In the genomic region with DNA sequence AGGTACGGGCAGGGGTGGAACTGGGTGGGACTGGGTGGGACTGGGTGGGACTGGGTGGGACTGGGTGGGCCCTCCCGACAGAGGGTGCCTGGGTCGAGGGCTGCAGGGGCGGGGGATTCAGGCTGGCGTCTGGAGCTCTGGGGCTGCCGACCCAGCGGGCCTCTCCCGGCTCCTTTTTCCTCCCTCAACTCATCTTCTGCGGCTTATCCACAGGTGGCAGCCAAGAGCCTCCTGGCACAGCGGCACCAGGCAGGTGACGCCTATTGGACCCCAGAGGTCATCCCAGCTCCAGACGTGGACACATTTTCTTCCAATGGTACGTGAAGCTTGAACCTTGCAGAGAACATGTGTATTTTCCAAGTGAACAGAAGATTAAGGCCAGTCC, we compare ENCODE assay signal across 8 cellular contexts. TPM values are rescaled to one million over a fixed set of nuclear protein-coding genes. Genes with fewer than 3 reads are reported as not detected.
A peak's percentile ranks its signal among the peaks of the same experiment; 100 is the strongest.
DNase-seq lines count a peak whose midpoint lies in the region; ATAC-seq, FAIRE-seq and TF ChIP-seq lines count a peak whose summit lies in the region.

No MANE protein-coding gene starts in this region.

- DNase-seq in activated effector memory CD4-positive, alpha-beta T cell treated with anti-CD3 and anti-CD28 coated beads, Interleukin-2, amount 50 U/mL, for 16 hours, result peak; percentile 64
- no peak for DNase-seq in activated effector memory CD4-positive, alpha-beta T cell treated with Interleukin-2 at 50 U/mL for 16 hours
- DNase-seq in SK-N-DZ (ENCODE audit: low spot score) (peak; percentile 11), dorsolateral prefrontal cortex (no peak), medulla oblongata (ENCODE audit: extremely low spot score) (peak; percentile 16), H54 (ENCODE audit: insufficient read length, low spot score) (no peak)

- H3K27ac ChIP-seq in dorsolateral prefrontal cortex (peak overlapping the region in 48 of 59 donors; percentile 17 to 94 (median 85)), thymus (ENCODE audit: low read depth) (no peak overlapping the region)

- no peak for FAIRE-seq in H54 (lab: Jason Lieb, UNC)

- TF ChIP-seq POLR2A in H54 (IDR thresholded peaks at IDR 0.05; ENCODE audit: low read depth, low read length), result no peak

- no peaks in the 10 kb centered on the region for H3K27me3 ChIP-seq in dorsolateral prefrontal cortex
- H3K27me3 ChIP-seq in thymus (ENCODE audit: control insufficient read depth, insufficient read depth), result no peaks in the 10 kb centered on the region

- peaks cover 7% of the 10 kb centered on the region for H3K4me1 ChIP-seq in thymus (ENCODE audit: control insufficient read depth, insufficient read depth, low read length)

- ATAC-seq in HG03521 (IDR thresholded peaks at IDR 0.05; ENCODE audit: unreplicated experiment), result no peak

- intact Hi-C loops in dorsolateral prefrontal cortex (cut with DNase I), result no loop called here

- peaks cover 25% of the 10 kb centered on the region for H3K36me3 ChIP-seq in thymus (ENCODE audit: control insufficient read depth, insufficient read depth)

- peak in 2 of 56 donors; percentile 5 to 12 for TF ChIP-seq CTCF in dorsolateral prefrontal cortex (IDR thresholded peaks at IDR 0.05 in 54 of 56, conservative IDR thresholded peaks at IDR 0.05 in 2 of 56; ENCODE audit: low read depth in 1 of 56, partially characterized antibody in 56 of 56)

- H3K4me3 ChIP-seq in dorsolateral prefrontal cortex (peak overlapping the region; percentile 55 to 93 (median 82)), thymus (ENCODE audit: low read length) (peak overlapping the region; percentile 92)

- H3K9me3 ChIP-seq in thymus (ENCODE audit: control insufficient read depth), result peaks cover 4% of the 10 kb centered on the region

- WGBS in thymus, result 48% methylated on average over 13 of the region's 13 CpGs

RNA-seq across cellular contexts. Expression of a gene that starts 0.5 kb away (rescaled TPM):
- 34.2 and 35.6 TPM in 2 replicates for polyA plus RNA-seq in SK-N-DZ (2014; cell fraction: cytosol; rRNA removed)
- 45.4 and 53.2 TPM in 2 replicates for polyA plus RNA-seq in SK-N-DZ (2014; cell fraction: nucleus; rRNA removed)
- 10 to 100 TPM; 20.9 to 59.3 (median 39.5) TPM for total RNA-seq in dorsolateral prefrontal cortex
- 28.0 TPM for polyA plus RNA-seq in thymus

RNA-seq across cellular contexts. Expression of a gene that starts 46.4 kb away (rescaled TPM):
- polyA plus RNA-seq in SK-N-DZ (2014; cell fraction: cytosol; rRNA removed), result 17.6 and 20.7 TPM in 2 replicates
- 24.4 and 53.5 TPM in 2 replicates for polyA plus RNA-seq in SK-N-DZ (2014; cell fraction: nucleus; rRNA removed)
- 10 to 100 TPM in 119 of 120 experiments, 1 to 10 TPM in 1; 9.8 to 36.6 (median 18.7) TPM for total RNA-seq in dorsolateral prefrontal cortex
- polyA plus RNA-seq in thymus, result 33.2 TPM

RNA-seq across cellular contexts. Expression of a gene that starts 49.5 kb away (rescaled TPM):
- polyA plus RNA-seq in SK-N-DZ (2014; cell fraction: cytosol; rRNA removed), result 7.4 and 7.8 TPM in 2 replicates
- polyA plus RNA-seq in SK-N-DZ (2014; cell fraction: nucleus; rRNA removed), result 10.1 and 16.7 TPM in 2 replicates
- total RNA-seq in dorsolateral prefrontal cortex, result 10 to 100 TPM in 91 of 120 experiments, 1 to 10 TPM in 29; 7.8 to 17.2 (median 10.9) TPM
- 3.7 TPM for polyA plus RNA-seq in thymus

Comparison
In these comparisons a context has a peak if more than half of its experiments do, and no peak if none do; other contexts are left out.
1. DNase-seq: peak in activated effector memory CD4-positive, alpha-beta T cell treated with anti-CD3 and anti-CD28 coated beads, Interleukin-2, amount 50 U/mL, for 16 hours (single experiment), SK-N-DZ (single experiment) and medulla oblongata (single experiment); none in activated effector memory CD4-positive, alpha-beta T cell treated with Interleukin-2 at 50 U/mL for 16 hours (single experiment), dorsolateral prefrontal cortex (0 of 10) and H54 (single experiment).